ENCODE assay signal across 8 cellular contexts in the genomic region with DNA sequence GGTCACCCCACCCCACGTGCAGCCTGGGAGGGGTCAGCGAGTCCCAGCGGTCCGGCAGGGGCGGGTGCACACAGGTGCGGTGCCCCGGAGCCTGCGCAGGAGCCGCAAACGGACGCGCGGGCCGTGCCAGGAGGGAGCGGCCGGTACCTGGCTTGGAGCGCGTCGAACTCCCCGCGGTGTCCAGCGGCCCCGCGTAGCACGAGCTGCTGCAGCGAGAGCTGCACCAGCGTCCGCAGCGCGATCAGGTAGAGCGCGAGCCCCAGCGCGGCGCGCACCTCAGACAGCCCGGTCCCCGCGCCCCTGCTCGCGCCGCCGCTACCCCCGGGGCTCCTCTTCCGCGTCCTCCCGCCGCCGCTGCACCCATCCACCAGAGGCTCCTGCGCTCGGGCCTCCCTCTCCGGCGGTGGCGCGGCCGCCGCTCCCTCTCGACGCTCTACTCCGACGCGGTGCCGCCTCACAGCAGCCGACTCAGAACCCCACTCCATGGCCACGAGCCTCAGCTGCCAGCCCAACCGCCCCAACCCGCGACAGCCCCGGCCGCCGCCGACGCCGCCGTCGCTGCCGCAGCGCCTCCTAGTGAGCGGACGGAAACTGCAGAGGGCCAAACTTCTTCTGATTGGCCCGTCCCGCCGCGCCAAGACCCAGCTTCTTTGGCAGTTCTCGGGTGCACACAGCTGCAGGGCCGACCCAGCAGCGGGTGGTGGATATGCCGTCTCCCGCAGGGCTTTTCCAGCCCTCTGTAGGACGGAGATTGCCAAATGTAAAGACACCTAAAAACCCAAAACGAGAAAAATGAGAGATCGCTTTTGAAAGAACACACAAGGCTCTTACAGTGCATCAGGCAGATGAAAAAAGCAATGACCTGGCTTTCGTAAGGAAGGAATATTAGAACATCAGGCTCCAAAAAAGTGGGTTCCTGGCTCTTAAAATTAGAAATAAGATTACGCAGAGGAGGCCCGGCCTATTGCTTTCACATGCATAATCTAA. TPM values are rescaled to one million over a fixed set of nuclear protein-coding genes. Genes with fewer than 3 reads are reported as not detected.
DNase-seq lines count a peak whose midpoint lies in the region; ATAC-seq, FAIRE-seq and TF ChIP-seq lines count a peak whose summit lies in the region.

A gene with protein sequence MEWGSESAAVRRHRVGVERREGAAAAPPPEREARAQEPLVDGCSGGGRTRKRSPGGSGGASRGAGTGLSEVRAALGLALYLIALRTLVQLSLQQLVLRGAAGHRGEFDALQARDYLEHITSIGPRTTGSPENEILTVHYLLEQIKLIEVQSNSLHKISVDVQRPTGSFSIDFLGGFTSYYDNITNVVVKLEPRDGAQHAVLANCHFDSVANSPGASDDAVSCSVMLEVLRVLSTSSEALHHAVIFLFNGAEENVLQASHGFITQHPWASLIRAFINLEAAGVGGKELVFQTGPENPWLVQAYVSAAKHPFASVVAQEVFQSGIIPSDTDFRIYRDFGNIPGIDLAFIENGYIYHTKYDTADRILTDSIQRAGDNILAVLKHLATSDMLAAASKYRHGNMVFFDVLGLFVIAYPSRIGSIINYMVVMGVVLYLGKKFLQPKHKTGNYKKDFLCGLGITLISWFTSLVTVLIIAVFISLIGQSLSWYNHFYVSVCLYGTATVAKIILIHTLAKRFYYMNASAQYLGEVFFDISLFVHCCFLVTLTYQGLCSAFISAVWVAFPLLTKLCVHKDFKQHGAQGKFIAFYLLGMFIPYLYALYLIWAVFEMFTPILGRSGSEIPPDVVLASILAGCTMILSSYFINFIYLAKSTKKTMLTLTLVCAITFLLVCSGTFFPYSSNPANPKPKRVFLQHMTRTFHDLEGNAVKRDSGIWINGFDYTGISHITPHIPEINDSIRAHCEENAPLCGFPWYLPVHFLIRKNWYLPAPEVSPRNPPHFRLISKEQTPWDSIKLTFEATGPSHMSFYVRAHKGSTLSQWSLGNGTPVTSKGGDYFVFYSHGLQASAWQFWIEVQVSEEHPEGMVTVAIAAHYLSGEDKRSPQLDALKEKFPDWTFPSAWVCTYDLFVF (minus strand): TSS at position 575 of the 987 bp plus-strand sequence. CDS start 90 bp downstream, at position 485.

- H3K9me2 ChIP-seq in GM23338 (ENCODE audit: insufficient read depth), result no peaks in the 10 kb centered on the region

- ATAC-seq in GM23338, result peak; percentile 86
- ATAC-seq in natural killer cell treated with Interleukin-12 subunit alpha and Interleukin-12 subunit beta and Interleukin-15 and Interleukin-18, amount 100 ng/mL, for 72 hours, result peak; percentile 94 to 95
- ATAC-seq in stimulated activated naive CD8-positive, alpha-beta T cell treated with anti-CD3 and anti-CD28 coated beads, Interleukin-15, Interleukin-2, amounts not matched to agents 100 U/mL and 50 U/mL, for 24 hours, result peak; percentile 83

- H3K27ac Mint-ChIP-seq in GM23338, result no peak within 1 kb of the TSS
- H3K27ac Mint-ChIP-seq in natural killer cell treated with Interleukin-12 subunit alpha and Interleukin-12 subunit beta and Interleukin-15 and Interleukin-18, amount 100 ng/mL, for 72 hours, result peak within 1 kb of the TSS; percentile 49 to 86

- peak; percentile 85 for DNase-seq in EL
- DNase-seq in GM23338 (ENCODE audit: low spot score), result peak; percentile 90
- DNase-seq in Kasumi-1 (lab: John Stamatoyannopoulos, UW), result peak; percentile 48 to 63
- DNase-seq in RCC 7860 (ENCODE audit: low spot score), result peak; percentile 57
- DNase-seq in activated T-helper 1 cell treated with anti-CD3 and anti-CD28 coated beads, Interleukin-2, amount 50 U/mL, for 16 hours (ENCODE audit: low read depth in 1 of 2, low spot score in 1 of 2), result peak; percentile 84 to 86
- peak; percentile 76 for DNase-seq in fibroblast of peridontal ligament (ENCODE audit: extremely low read depth)
- DNase-seq in natural killer cell treated with Interleukin-12 subunit alpha and Interleukin-12 subunit beta and Interleukin-15 and Interleukin-18, amount 100 ng/mL, for 72 hours (ENCODE audit: low spot score), result peak; percentile 92
- peak; percentile 93 for DNase-seq in stimulated activated naive CD8-positive, alpha-beta T cell treated with anti-CD3 and anti-CD28 coated beads, Interleukin-15, Interleukin-2, amounts not matched to agents 100 U/mL and 50 U/mL, for 24 hours

- no peaks in the 10 kb centered on the region for H3K36me3 ChIP-seq in GM23338 (ENCODE audit: insufficient read depth)

- peak within 1 kb of the TSS; percentile 98 for H2AFZ ChIP-seq in GM23338

- peak within 1 kb of the TSS; percentile 87 for H3K4me3 ChIP-seq in GM23338

- H3K4me2 ChIP-seq in GM23338, result peak within 1 kb of the TSS; percentile 95

- H3K27me3 ChIP-seq in GM23338 (ENCODE audit: insufficient read depth), result peaks cover 9% of the 10 kb centered on the region; the same call in 1 of the 2 replicates

- no peaks in the 10 kb centered on the region for H3K9me3 Mint-ChIP-seq in GM23338
- peaks cover 4% of the 10 kb centered on the region for H3K9me3 Mint-ChIP-seq in natural killer cell treated with Interleukin-12 subunit alpha and Interleukin-12 subunit beta and Interleukin-15 and Interleukin-18, amount 100 ng/mL, for 72 hours

- no peaks in the 10 kb centered on the region; the same call in 1 of the 2 replicates for H3K79me2 ChIP-seq in GM23338 (replicated peaks; ENCODE audit: insufficient read depth)

- peaks cover 20% of the 10 kb centered on the region for H3K4me1 Mint-ChIP-seq in GM23338
- peaks cover 29 to 42% of the 10 kb centered on the region in 2 donors for H3K4me1 Mint-ChIP-seq in natural killer cell treated with Interleukin-12 subunit alpha and Interleukin-12 subunit beta and Interleukin-15 and Interleukin-18, amount 100 ng/mL, for 72 hours (ENCODE audit: low read depth in 2 of 2)

- TF ChIP-seq CTCF in GM23338 (conservative IDR thresholded peaks at IDR 0.05; ENCODE audit: low read depth in 2 of 2), result peak; percentile 72 to 86

- FAIRE-seq in RCC 7860 (lab: Jason Lieb, UNC), result no peak

- H3K27ac ChIP-seq in GM23338 (ENCODE audit: low read depth), result no peak within 1 kb of the TSS

- peaks cover 7% of the 10 kb centered on the region for H3K4me1 ChIP-seq in GM23338 (ENCODE audit: insufficient read depth)

- no peaks in the 10 kb centered on the region for H3F3A ChIP-seq in GM23338 (replicated peaks; ENCODE audit: low read depth)

- H3K27me3 Mint-ChIP-seq in GM23338 (ENCODE audit: insufficient read depth, low read depth, poor library complexity), result peaks cover 8% of the 10 kb centered on the region
- no peaks in the 10 kb centered on the region for H3K27me3 Mint-ChIP-seq in natural killer cell treated with Interleukin-12 subunit alpha and Interleukin-12 subunit beta and Interleukin-15 and Interleukin-18, amount 100 ng/mL, for 72 hours

- peaks cover 3% of the 10 kb centered on the region; the same call in 2 of the 3 replicates for H3K36me3 Mint-ChIP-seq in GM23338 (ENCODE audit: low read depth)
- no peaks in the 10 kb centered on the region for H3K36me3 Mint-ChIP-seq in natural killer cell treated with Interleukin-12 subunit alpha and Interleukin-12 subunit beta and Interleukin-15 and Interleukin-18, amount 100 ng/mL, for 72 hours

- H4K20me1 ChIP-seq in GM23338 (replicated peaks; ENCODE audit: insufficient read depth), result 0 out of 2 replicates have a peak, but pooled peaks cover 3% of the 10 kb centered on the region

- peak within 1 kb of the TSS; percentile 88 for H3K4me3 Mint-ChIP-seq in GM23338
- H3K4me3 Mint-ChIP-seq in natural killer cell treated with Interleukin-12 subunit alpha and Interleukin-12 subunit beta and Interleukin-15 and Interleukin-18, amount 100 ng/mL, for 72 hours, result peak within 1 kb of the TSS; percentile 83

TF ChIP-seq in GM23338, 12 proteins besides CTCF, POLR2A, EP300 and RAD21:
- TF ChIP-seq CREB1 (CRISPR knock-in tag; IDR thresholded peaks at IDR 0.05; ENCODE audit: low read depth) (peak; percentile 66), POLR2AphosphoS5 (IDR thresholded peaks at IDR 0.05; ENCODE audit: low read depth) (peak; percentile 80), EZH2 (IDR thresholded peaks at IDR 0.05; ENCODE audit: low read depth, unreplicated experiment) (no peak)

RNA-seq across cellular contexts. Expression of the gene that starts here (rescaled TPM):
- 18.4 and 23.4 TPM in 2 replicates for total RNA-seq in GM23338 (2014; rRNA removed; shearing (Covaris generic))
- polyA plus RNA-seq in GM23338 (2016; fragmentation: Nextera tagmentation; extraction: Ambion mirVana), result 5.0 and 5.3 TPM in 2 replicates
- 10 to 100 TPM; 17.7 to 28.0 TPM for total RNA-seq in natural killer cell treated with Interleukin-12 subunit alpha and Interleukin-12 subunit beta and Interleukin-15 and Interleukin-18, amount 100 ng/mL, for 72 hours
